8 cellular contexts compared by ENCODE assay signal in the genomic region with DNA sequence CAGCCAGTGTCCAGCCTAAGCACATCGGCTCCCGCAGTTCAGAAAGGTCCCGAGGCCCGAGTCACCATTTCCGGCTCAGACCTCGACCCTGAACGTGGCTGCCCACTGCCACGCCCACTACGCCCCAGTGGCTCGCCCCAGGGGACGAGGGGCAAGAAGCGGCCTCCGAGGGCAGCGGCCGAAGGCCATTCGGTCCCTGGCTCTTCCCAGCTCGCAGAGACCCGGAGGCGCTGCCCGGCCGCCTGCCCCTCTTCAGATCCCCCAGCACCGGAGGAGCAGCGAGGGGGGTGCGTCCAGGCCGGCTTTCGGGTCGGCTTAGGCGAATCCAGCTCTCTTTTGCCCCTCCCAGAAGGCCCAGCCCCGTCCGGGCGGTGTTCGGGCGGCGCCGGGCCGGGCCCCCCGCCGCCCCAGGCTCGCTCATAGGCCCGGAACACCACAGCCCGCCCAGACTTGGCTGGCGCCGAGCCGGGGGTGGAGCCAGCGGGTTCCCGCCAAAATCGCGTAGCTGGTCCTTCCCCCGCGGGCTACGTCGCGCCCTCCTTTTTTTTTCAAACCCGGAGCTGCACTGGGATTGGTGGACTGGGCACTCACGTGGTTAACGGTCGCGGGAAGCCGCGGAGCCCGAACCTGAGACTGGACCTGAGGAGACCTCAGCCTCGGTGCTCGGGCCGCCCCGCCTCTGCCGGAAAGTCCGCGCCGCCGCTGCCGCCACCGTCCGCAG. TPM values are rescaled to one million over a fixed set of nuclear protein-coding genes. Genes with fewer than 3 reads are reported as not detected.
A peak's percentile ranks its signal among the peaks of the same experiment; 100 is the strongest.
DNase-seq lines count a peak whose midpoint lies in the region; ATAC-seq and TF ChIP-seq lines count a peak whose summit lies in the region.

TSS of gene WEE1 (plus strand) at position 617 of the 721 bp plus-strand sequence. CDS start 264 bp downstream, outside the sequence.

- H3K27me3 Mint-ChIP-seq in dendritic cell treated with granulocyte-macrophage colony-stimulating factor and Interleukin-4, amounts not matched to agents 40 ng/mL and 50 ng/mL, for 4 days: peaks cover 13% of the 10 kb centered on the region

- H3K27ac ChIP-seq in left lung: peak within 1 kb of the TSS; percentile 93

- no peaks in the 10 kb centered on the region for H3K9me3 ChIP-seq in left lung

- H3K36me3 Mint-ChIP-seq in dendritic cell treated with granulocyte-macrophage colony-stimulating factor and Interleukin-4, amounts not matched to agents 40 ng/mL and 50 ng/mL, for 4 days (ENCODE audit: low read depth): peaks cover 6% of the 10 kb centered on the region

- no peak for TF ChIP-seq CTCF in left lung (IDR thresholded peaks at IDR 0.05)

- peak; percentile 99 for DNase-seq in CD1c-positive myeloid dendritic cell (ENCODE audit: extremely low spot score)
- DNase-seq in NCI-H748 treated with DMSO at 0.1 percent for 48 hours (lab: John Stamatoyannopoulos, UW): peak; percentile 94
- peak; percentile 92 to 94 for DNase-seq in activated CD4-positive, alpha-beta T cell treated with anti-CD3 and anti-CD28 coated beads, Interleukin-2, amount 50 U/mL, for 24 hours (ENCODE audit: low read depth in 1 of 2, low spot score in 1 of 2)
- peak; percentile 98 to 99 for DNase-seq in left lung
- peak; percentile 94 for DNase-seq in stimulated activated CD4-positive, alpha-beta T cell treated with anti-CD3 and anti-CD28 coated beads, Interleukin-2, amount 100 ng/mL, for 4 hours (ENCODE audit: low read depth)

- peak within 1 kb of the TSS; percentile 68 to 87 for H3K4me3 ChIP-seq in left lung

- no peaks in the 10 kb centered on the region for H3K9me3 Mint-ChIP-seq in dendritic cell treated with granulocyte-macrophage colony-stimulating factor and Interleukin-4, amounts not matched to agents 40 ng/mL and 50 ng/mL, for 4 days

- ATAC-seq in GM19397 (IDR thresholded peaks at IDR 0.05; ENCODE audit: unreplicated experiment) (peak; percentile 82), HG03565 (IDR thresholded peaks at IDR 0.05; ENCODE audit: unreplicated experiment) (peak; percentile 67), left lung (peak; percentile 89)

- H3K4me3 Mint-ChIP-seq in dendritic cell treated with granulocyte-macrophage colony-stimulating factor and Interleukin-4, amounts not matched to agents 40 ng/mL and 50 ng/mL, for 4 days: peak within 1 kb of the TSS; percentile 83

- no peaks in the 10 kb centered on the region for H3K27me3 ChIP-seq in left lung

- H3K4me1 Mint-ChIP-seq in dendritic cell treated with granulocyte-macrophage colony-stimulating factor and Interleukin-4, amounts not matched to agents 40 ng/mL and 50 ng/mL, for 4 days (ENCODE audit: low read depth): peaks cover 16% of the 10 kb centered on the region

- H3K4me1 ChIP-seq in left lung: peaks cover 12 to 36% of the 10 kb centered on the region in 2 donors

- no peaks in the 10 kb centered on the region for H3K36me3 ChIP-seq in left lung

- intact Hi-C loops in dendritic cell treated with granulocyte-macrophage colony-stimulating factor and Interleukin-4, amounts not matched to agents 40 ng/mL and 50 ng/mL, for 4 days (cut with micrococcal nuclease): no loop called here
- intact Hi-C loops in left lung (cut with DNase I): no loop called here

- H3K27ac Mint-ChIP-seq in dendritic cell treated with granulocyte-macrophage colony-stimulating factor and Interleukin-4, amounts not matched to agents 40 ng/mL and 50 ng/mL, for 4 days: peak within 1 kb of the TSS; percentile 64

RNA-seq across cellular contexts. Expression of gene WEE1, which starts in this region (rescaled TPM):
- 10 to 100 TPM; 20.7 to 28.9 TPM for total RNA-seq in left lung

Comparison
In these comparisons a context has a peak if more than half of its experiments do, and no peak if none do; other contexts are left out.
1. Peak in every context shown above with its lines: DNase-seq, ATAC-seq, H3K4me3 ChIP-seq and H3K27ac ChIP-seq.